In the genomic region with DNA sequence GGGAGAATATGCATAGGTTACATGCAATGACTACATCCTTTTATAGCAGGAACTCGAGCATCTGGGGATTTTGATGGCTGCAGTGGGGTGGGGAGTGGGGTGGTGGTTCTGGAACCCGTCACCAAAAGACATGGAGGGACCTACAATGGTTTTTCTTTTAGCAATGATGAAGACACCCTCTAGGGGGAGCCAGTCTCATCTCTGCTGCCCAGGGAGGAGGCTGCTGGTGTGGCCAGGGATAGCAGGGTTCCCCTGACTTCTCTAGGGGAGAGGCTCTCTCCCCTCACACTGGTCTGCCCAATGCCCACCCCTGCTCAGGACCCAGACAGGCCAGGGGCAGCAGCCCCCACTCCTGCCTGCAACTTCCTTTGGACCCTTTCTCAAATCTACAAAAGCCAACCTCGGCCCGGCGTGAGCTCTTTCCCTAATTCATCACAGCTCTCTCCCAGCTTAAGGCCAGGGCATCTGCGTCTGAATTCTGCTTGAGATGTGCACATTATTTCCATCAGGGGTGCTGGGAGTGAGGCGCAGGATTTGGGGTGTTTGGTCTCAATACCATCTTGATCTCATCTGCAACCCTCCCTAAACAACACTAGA, we compare ENCODE assay signal across 8 cellular contexts.
DNase-seq lines count a peak whose midpoint lies in the region; ATAC-seq and TF ChIP-seq lines count a peak whose summit lies in the region.

No MANE protein-coding gene starts in this region.

- intact Hi-C loops in psoas muscle (cut with DNase I), result no loop called here

- H3K9me3 ChIP-seq in psoas muscle, result no peaks in the 10 kb centered on the region

- no peak overlapping the region for H3K4me3 ChIP-seq in psoas muscle

- TF ChIP-seq EP300 in Ishikawa (IDR thresholded peaks at IDR 0.05; ENCODE audit: borderline replicate concordance), result no peak

- TF ChIP-seq CTCF in psoas muscle (IDR thresholded peaks at IDR 0.05), result peak; percentile 36

- H3K36me3 ChIP-seq in psoas muscle (ENCODE audit: insufficient read depth in 1 of 2, low read depth in 1 of 2), result peaks cover 0 to 17% of the 10 kb centered on the region in 2 donors

- no peaks in the 10 kb centered on the region for H3K4me1 ChIP-seq in psoas muscle

- no peaks in the 10 kb centered on the region for H3K27me3 ChIP-seq in psoas muscle (ENCODE audit: insufficient read depth in 3 of 3, low read length in 2 of 3)

- peak; percentile 75 for TF ChIP-seq RAD21 in Ishikawa (IDR thresholded peaks at IDR 0.05; ENCODE audit: low read depth)

- ATAC-seq in GM21576 (IDR thresholded peaks at IDR 0.05; ENCODE audit: unreplicated experiment) (peak; percentile 95), SK-N-SH treated with all-trans-retinoic acid at 6 μM for 48 hours (peak; percentile 98), psoas muscle (peak in 1 of 4 donors; percentile 58)

- 72 to 82% (median 81%) methylated on average over 7 of the region's 7 CpGs for WGBS in psoas muscle, 3 donors

- DNase-seq in NCI-H2081 (lab: John Stamatoyannopoulos, UW), result peak; percentile 72 to 79
- DNase-seq in NCI-H2081 treated with DMSO at 0.1 percent for 48 hours (lab: John Stamatoyannopoulos, UW), result no peak
- peak; percentile 51 for DNase-seq in fibroblast of peridontal ligament (ENCODE audit: extremely low read depth)
- no peak for DNase-seq in psoas muscle
- DNase-seq in NCI-H187 (lab: John Stamatoyannopoulos, UW), result no peak

- no peak overlapping the region for H3K27ac ChIP-seq in psoas muscle

TF ChIP-seq in Ishikawa, 13 proteins besides CTCF, POLR2A, EP300 and RAD21:
- TF ChIP-seq CEBPB (IDR thresholded peaks at IDR 0.05) (no peak), ZBTB7A (IDR thresholded peaks at IDR 0.05; ENCODE audit: low read depth) (no peak), NFIC (IDR thresholded peaks at IDR 0.05) (no peak), FOXM1 (IDR thresholded peaks at IDR 0.05; ENCODE audit: borderline replicate concordance, low read depth) (no peak), TEAD4 (IDR thresholded peaks at IDR 0.05) (no peak), CREB1 (IDR thresholded peaks at IDR 0.05; ENCODE audit: low read depth) (no peak), MAX (IDR thresholded peaks at IDR 0.05) (no peak), YY1 (IDR thresholded peaks at IDR 0.05; ENCODE audit: low read depth) (no peak), TAF1 (IDR thresholded peaks at IDR 0.05; ENCODE audit: low read depth) (no peak), TCF12 (IDR thresholded peaks at IDR 0.05; ENCODE audit: low read depth) (no peak), EGR1 (IDR thresholded peaks at IDR 0.05) (no peak), USF1 (IDR thresholded peaks at IDR 0.05) (no peak)
- TF ChIP-seq, protein P1, sequence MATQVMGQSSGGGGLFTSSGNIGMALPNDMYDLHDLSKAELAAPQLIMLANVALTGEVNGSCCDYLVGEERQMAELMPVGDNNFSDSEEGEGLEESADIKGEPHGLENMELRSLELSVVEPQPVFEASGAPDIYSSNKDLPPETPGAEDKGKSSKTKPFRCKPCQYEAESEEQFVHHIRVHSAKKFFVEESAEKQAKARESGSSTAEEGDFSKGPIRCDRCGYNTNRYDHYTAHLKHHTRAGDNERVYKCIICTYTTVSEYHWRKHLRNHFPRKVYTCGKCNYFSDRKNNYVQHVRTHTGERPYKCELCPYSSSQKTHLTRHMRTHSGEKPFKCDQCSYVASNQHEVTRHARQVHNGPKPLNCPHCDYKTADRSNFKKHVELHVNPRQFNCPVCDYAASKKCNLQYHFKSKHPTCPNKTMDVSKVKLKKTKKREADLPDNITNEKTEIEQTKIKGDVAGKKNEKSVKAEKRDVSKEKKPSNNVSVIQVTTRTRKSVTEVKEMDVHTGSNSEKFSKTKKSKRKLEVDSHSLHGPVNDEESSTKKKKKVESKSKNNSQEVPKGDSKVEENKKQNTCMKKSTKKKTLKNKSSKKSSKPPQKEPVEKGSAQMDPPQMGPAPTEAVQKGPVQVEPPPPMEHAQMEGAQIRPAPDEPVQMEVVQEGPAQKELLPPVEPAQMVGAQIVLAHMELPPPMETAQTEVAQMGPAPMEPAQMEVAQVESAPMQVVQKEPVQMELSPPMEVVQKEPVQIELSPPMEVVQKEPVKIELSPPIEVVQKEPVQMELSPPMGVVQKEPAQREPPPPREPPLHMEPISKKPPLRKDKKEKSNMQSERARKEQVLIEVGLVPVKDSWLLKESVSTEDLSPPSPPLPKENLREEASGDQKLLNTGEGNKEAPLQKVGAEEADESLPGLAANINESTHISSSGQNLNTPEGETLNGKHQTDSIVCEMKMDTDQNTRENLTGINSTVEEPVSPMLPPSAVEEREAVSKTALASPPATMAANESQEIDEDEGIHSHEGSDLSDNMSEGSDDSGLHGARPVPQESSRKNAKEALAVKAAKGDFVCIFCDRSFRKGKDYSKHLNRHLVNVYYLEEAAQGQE (IDR thresholded peaks at IDR 0.05; ENCODE audit: low read depth), result no peak
TF ChIP-seq in Ishikawa: peak in this region for 0.

TF ChIP-seq in SK-N-SH treated with all-trans-retinoic acid at 6 μM for 48 hours, 23 proteins besides CTCF, POLR2A, EP300 and RAD21:
- TF ChIP-seq, protein P2, sequence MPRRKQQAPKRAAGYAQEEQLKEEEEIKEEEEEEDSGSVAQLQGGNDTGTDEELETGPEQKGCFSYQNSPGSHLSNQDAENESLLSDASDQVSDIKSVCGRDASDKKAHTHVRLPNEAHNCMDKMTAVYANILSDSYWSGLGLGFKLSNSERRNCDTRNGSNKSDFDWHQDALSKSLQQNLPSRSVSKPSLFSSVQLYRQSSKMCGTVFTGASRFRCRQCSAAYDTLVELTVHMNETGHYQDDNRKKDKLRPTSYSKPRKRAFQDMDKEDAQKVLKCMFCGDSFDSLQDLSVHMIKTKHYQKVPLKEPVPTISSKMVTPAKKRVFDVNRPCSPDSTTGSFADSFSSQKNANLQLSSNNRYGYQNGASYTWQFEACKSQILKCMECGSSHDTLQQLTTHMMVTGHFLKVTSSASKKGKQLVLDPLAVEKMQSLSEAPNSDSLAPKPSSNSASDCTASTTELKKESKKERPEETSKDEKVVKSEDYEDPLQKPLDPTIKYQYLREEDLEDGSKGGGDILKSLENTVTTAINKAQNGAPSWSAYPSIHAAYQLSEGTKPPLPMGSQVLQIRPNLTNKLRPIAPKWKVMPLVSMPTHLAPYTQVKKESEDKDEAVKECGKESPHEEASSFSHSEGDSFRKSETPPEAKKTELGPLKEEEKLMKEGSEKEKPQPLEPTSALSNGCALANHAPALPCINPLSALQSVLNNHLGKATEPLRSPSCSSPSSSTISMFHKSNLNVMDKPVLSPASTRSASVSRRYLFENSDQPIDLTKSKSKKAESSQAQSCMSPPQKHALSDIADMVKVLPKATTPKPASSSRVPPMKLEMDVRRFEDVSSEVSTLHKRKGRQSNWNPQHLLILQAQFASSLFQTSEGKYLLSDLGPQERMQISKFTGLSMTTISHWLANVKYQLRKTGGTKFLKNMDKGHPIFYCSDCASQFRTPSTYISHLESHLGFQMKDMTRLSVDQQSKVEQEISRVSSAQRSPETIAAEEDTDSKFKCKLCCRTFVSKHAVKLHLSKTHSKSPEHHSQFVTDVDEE (CRISPR knock-in tag; IDR thresholded peaks at IDR 0.05), result no peak
- TF ChIP-seq OSR1 (CRISPR knock-in tag; IDR thresholded peaks at IDR 0.05) (no peak), GLIS3 (CRISPR knock-in tag; IDR thresholded peaks at IDR 0.05) (no peak)

Comparison
In these comparisons a context has a peak if more than half of its experiments do, and no peak if none do; other contexts are left out.
1. DNase-seq: peak in NCI-H2081 (2 of 2) and fibroblast of peridontal ligament (single experiment); none in NCI-H2081 treated with DMSO at 0.1 percent for 48 hours (single experiment), psoas muscle (0 of 2) and NCI-H187 (0 of 2).